Comparison of ENCODE assay signal across 8 cellular contexts in the genomic region with DNA sequence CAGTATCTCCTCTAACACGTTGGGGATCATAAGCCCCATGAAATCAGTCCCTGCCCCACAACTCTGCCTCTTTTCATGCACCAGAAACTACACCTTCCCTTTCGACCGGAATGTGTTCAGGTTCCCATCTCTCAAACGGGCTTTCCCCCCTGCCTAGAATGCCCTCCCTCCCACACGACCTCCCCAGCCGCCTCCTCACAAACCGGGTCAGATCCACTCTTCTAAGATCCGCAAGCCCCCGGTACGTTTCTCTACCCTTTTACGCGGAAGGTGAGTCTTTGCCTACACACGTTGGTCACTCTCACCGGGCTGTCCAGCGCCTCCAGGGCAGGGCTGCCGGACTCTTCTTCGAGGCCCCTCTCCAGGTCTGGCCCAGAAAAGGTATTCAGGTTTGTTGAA. TPM values are rescaled to one million over a fixed set of nuclear protein-coding genes. Genes with fewer than 3 reads are reported as not detected.
DNase-seq lines count a peak whose midpoint lies in the region; ATAC-seq and TF ChIP-seq lines count a peak whose summit lies in the region.

No MANE protein-coding gene starts in this region.

- intact Hi-C loops in PC-3 (cut with micrococcal nuclease), result no loop called here
- intact Hi-C loops in transverse colon (cut with DNase I; ENCODE audit: low total_unique reads), result no loop called here

- H3K79me2 ChIP-seq in PC-3 (ENCODE audit: low read length), result peaks cover 57% of the 10 kb centered on the region

- POLR2A ChIA-PET in PC-3 (lab: Charles Lee; ENCODE audit: unreplicated experiment), result no interaction called here

- peaks cover 31% of the 10 kb centered on the region for H4K20me1 ChIP-seq in PC-3 (ENCODE audit: low read length)

- DNase-seq in activated effector memory CD4-positive, alpha-beta T cell treated with anti-CD3 and anti-CD28 coated beads, Interleukin-2, amount 50 U/mL, for 16 hours, result peak; percentile 70
- DNase-seq in activated effector memory CD4-positive, alpha-beta T cell treated with Interleukin-2 at 50 U/mL for 16 hours, result no peak
- no peak for DNase-seq in PC-3
- no peak for DNase-seq in choroid plexus epithelial cell (ENCODE audit: low read depth)
- DNase-seq in transverse colon, result no peak
- DNase-seq in HCEC 1CT, result no peak

- peak overlapping the region; percentile 97 for H3K4me3 ChIP-seq in PC-3 (ENCODE audit: low read length)
- H3K4me3 ChIP-seq in choroid plexus epithelial cell (ENCODE audit: low read depth, low read length), result peak overlapping the region; percentile 80
- peak overlapping the region; percentile 87 to 91 for H3K4me3 ChIP-seq in mucosa of rectum (ENCODE audit: low read length in 2 of 2)
- peak overlapping the region; percentile 55 to 100 (median 81) for H3K4me3 ChIP-seq in transverse colon

- BruUV-seq in PC-3 (replicated peaks; lab: Mats Ljungman, UMichigan), result no TSS peak

- TF ChIP-seq CTCF in PC-3 (conservative IDR thresholded peaks at IDR 0.05; ENCODE audit: low read depth, low read length), result no peak
- TF ChIP-seq CTCF in choroid plexus epithelial cell (conservative IDR thresholded peaks at IDR 0.05; ENCODE audit: low read depth, low read length), result no peak
- no peak for TF ChIP-seq CTCF in transverse colon (IDR thresholded peaks at IDR 0.05)

- no peaks in the 10 kb centered on the region for H3K9me3 ChIP-seq in PC-3 (ENCODE audit: low read length)
- no peaks in the 10 kb centered on the region for H3K9me3 ChIP-seq in mucosa of rectum (ENCODE audit: control insufficient read depth in 2 of 2, low read length in 2 of 2)
- no peaks in the 10 kb centered on the region for H3K9me3 ChIP-seq in transverse colon

- H2AFZ ChIP-seq in PC-3 (ENCODE audit: low read length), result peak overlapping the region; percentile 78

- H3F3A ChIP-seq in PC-3 (ENCODE audit: low read length, unreplicated experiment), result peaks cover 6% of the 10 kb centered on the region

- no peaks in the 10 kb centered on the region for H3K36me3 ChIP-seq in PC-3 (ENCODE audit: low read depth, low read length)
- H3K36me3 ChIP-seq in mucosa of rectum (ENCODE audit: control insufficient read depth in 2 of 2, insufficient read depth in 2 of 2, low read length in 2 of 2), result peaks cover 6 to 10% of the 10 kb centered on the region in 2 donors
- H3K36me3 ChIP-seq in transverse colon, result peaks cover 0 to 3% (median 0%) of the 10 kb centered on the region in 4 donors

- H3K9ac ChIP-seq in PC-3 (ENCODE audit: low read length) (peak overlapping the region; percentile 98), mucosa of rectum (ENCODE audit: low read depth in 1 of 2, low read length in 2 of 2) (peak overlapping the region; percentile 69 to 84)

- CTCF ChIA-PET in PC-3 (lab: Charles Lee), result interaction anchor here (1.2 kb wide), 1 partner anchor 29 kb away, joined by 4 read pairs; the partner anchor contains the start of gene C1QBP

- peak overlapping the region; percentile 84 for H3K4me2 ChIP-seq in PC-3 (ENCODE audit: low read length)

- in situ Hi-C loops in transverse colon (cut with MboI; ENCODE audit: low pct_ligation_motif_present in 1 of 4, low pct_unique_long_range_greater_than_20kb in 1 of 4, low sequenced_read_pairs in 3 of 4), result no loop called here

- H3K9me2 ChIP-seq in PC-3 (replicated peaks; ENCODE audit: low read length), result no peaks in the 10 kb centered on the region

- ATAC-seq in PC-3, result peak; percentile 14
- ATAC-seq in GM18868 (IDR thresholded peaks at IDR 0.05; ENCODE audit: unreplicated experiment), result no peak

- H3K27me3 ChIP-seq in PC-3 (ENCODE audit: low read length) (no peaks in the 10 kb centered on the region), mucosa of rectum (ENCODE audit: control insufficient read depth in 2 of 2, insufficient read depth in 2 of 2, low read length in 2 of 2) (no peaks in the 10 kb centered on the region), transverse colon (no peaks in the 10 kb centered on the region)

- no peak for TF ChIP-seq POLR2A in transverse colon (IDR thresholded peaks at IDR 0.05)

- 0% methylated on average over 9 to 17 of the region's 17 CpGs for WGBS in transverse colon (ENCODE audit: low coverage in 1 of 2), 2 donors

- H3K4me1 ChIP-seq in PC-3 (ENCODE audit: insufficient read depth, low read length), result peaks cover 13% of the 10 kb centered on the region
- H3K4me1 ChIP-seq in mucosa of rectum (ENCODE audit: control insufficient read depth in 2 of 2, insufficient read depth in 2 of 2, low read length in 2 of 2), result peaks cover 7 to 10% of the 10 kb centered on the region in 2 donors
- H3K4me1 ChIP-seq in transverse colon, result peaks cover 5 to 20% (median 17%) of the 10 kb centered on the region in 4 donors

- TF ChIP-seq EP300 in transverse colon (IDR thresholded peaks at IDR 0.05; ENCODE audit: low read depth), result no peak

- H3K27ac ChIP-seq in PC-3 (ENCODE audit: low read length) (peak overlapping the region; percentile 52), mucosa of rectum (ENCODE audit: low read depth in 2 of 2, low read length in 2 of 2) (no peak overlapping the region), transverse colon (peak overlapping the region; percentile 76 to 89 (median 79))

RNA-seq across cellular contexts. Expression of gene DHX33, which starts 0.7 kb away (rescaled TPM):
- total RNA-seq in PC-3 (2014; rRNA removed), result 12.6 and 14.2 TPM in 2 replicates
- 10 to 100 TPM in 2 of 4 donors, 1 to 10 TPM in 2; 3.0 to 11.1 (median 9.4) TPM for total RNA-seq in transverse colon

RNA-seq across cellular contexts. Expression of gene DERL2, which starts 17.9 kb away (rescaled TPM):
- total RNA-seq in PC-3 (2014; rRNA removed) (18.1 and 38.7 TPM in 2 replicates), transverse colon (10 to 100 TPM in 2 of 4 donors, 1 to 10 TPM in 2; 4.6 to 37.5 (median 21.7) TPM)

RNA-seq across cellular contexts. Expression of gene MIS12, which starts 18.3 kb away (rescaled TPM):
- 9.3 and 10.6 TPM in 2 replicates for total RNA-seq in PC-3 (2014; rRNA removed)
- total RNA-seq in transverse colon, result 10 to 100 TPM in 3 of 4 donors, 1 to 10 TPM in 1; 5.6 to 19.1 (median 12.9) TPM

RNA-seq across cellular contexts. Expression of gene C1QBP, which starts 29.1 kb away (rescaled TPM):
- total RNA-seq in PC-3 (2014; rRNA removed), result 303 and 308 TPM in 2 replicates
- 100 to 1,000 TPM in 1 of 4 donors, 10 to 100 TPM in 3; 31.0 to 183 (median 85.8) TPM for total RNA-seq in transverse colon

RNA-seq across cellular contexts. Expression of gene RPAIN, which starts 48.1 kb away (rescaled TPM):
- total RNA-seq in PC-3 (2014; rRNA removed) (46.1 and 47.9 TPM in 2 replicates), transverse colon (100 to 1,000 TPM in 1 of 4 donors, 10 to 100 TPM in 2, 1 to 10 TPM in 1; 9.4 to 566 (median 41.9) TPM)

Comparison
In these comparisons a context has a peak if more than half of its experiments do, and no peak if none do; other contexts are left out.
1. H3K27ac ChIP-seq: peak in PC-3 (single experiment) and transverse colon (4 of 4); none in mucosa of rectum (0 of 2).
2. Peak in every context shown above with its lines, with median percentiles within 50 percentile points of each other: H3K4me3 ChIP-seq.